18 cellular contexts compared by ENCODE assay signal in genomic region chr3:32316976-32317375, GRCh38.
DNase-seq lines count a peak whose midpoint lies in the region; ATAC-seq, FAIRE-seq and TF ChIP-seq lines count a peak whose summit lies in the region.
"Had no signal": no experiment of that assay in that cellular context is flagged by ENCODE, and none has a peak within 500 bp of the region (broad histone marks: within the 10 kb centered on the region; RNA-seq: fewer than 3 reads in every experiment).

No MANE protein-coding gene starts in this region.

- H3K4me1 Mint-ChIP-seq in progenitor cell of endocrine pancreas (ENCODE audit: low read depth), result peaks cover 58% of the 10 kb centered on the region

- no peaks in the 10 kb centered on the region for H3K9me2 ChIP-seq in Karpas-422 (replicated peaks; ENCODE audit: insufficient read depth, low read length)

- H3K4me3 ChIP-seq in Karpas-422 (ENCODE audit: low read length) (no peak overlapping the region), HepG2 (replicated peaks in 1 of 3; ENCODE audit: insufficient read depth in 1 of 3, low read depth in 2 of 3, low read length in 3 of 3) (no peak overlapping the region)
- H3K4me3 ChIP-seq: BLaER1 treated with 17β-estradiol and CSF1 and Interleukin-3, amounts not matched to agents 10 nM and 100 nM; K562 had no signal

- H3K27ac Mint-ChIP-seq in progenitor cell of endocrine pancreas, result peak overlapping the region; percentile 84
- H3K27ac Mint-ChIP-seq: B cell; CD8-positive, alpha-beta T cell; HFFc6 had no signal

- no peak overlapping the region for H3K4me2 ChIP-seq in Karpas-422 (ENCODE audit: low read depth, low read length, poor library complexity, severe bottlenecking)
- peak overlapping the region; percentile 42 for H3K4me2 ChIP-seq in HepG2 (ENCODE audit: low read depth, low read length)
- H3K4me2 ChIP-seq: BLaER1 treated with 17β-estradiol and CSF1 and Interleukin-3, amounts not matched to agents 10 nM and 100 nM had no signal

- DNase-seq in D721Med (ENCODE audit: insufficient read length, low spot score) (no peak), Karpas-422 (peak; percentile 29), HepG2 (ENCODE audit: low spot score) (peak; percentile 50), progenitor cell of endocrine pancreas (ENCODE audit: low spot score, unreplicated experiment) (no peak), HT-29 (ENCODE audit: low spot score) (no peak), LoVo (ENCODE audit: low spot score) (no peak)
- DNase-seq in effector CD4-positive, alpha-beta T cell, result no peak
- DNase-seq: CD8-positive, alpha-beta T cell; GOT3; H7; HFFc6; IMR-90 had no signal

- H3K9ac ChIP-seq in Karpas-422 (ENCODE audit: low read length) (no peak overlapping the region), HepG2 (ENCODE audit: insufficient read depth, low read depth, low read length) (no peak overlapping the region)
- H3K9ac ChIP-seq: BLaER1 treated with 17β-estradiol and CSF1 and Interleukin-3, amounts not matched to agents 10 nM and 100 nM had no signal

- TF ChIP-seq CTCF in D721Med (IDR thresholded peaks at IDR 0.05; ENCODE audit: insufficient read depth, missing control alignments) (no peak), HepG2 (CRISPR knock-in tag; IDR thresholded peaks at IDR 0.05) (no peak), progenitor cell of endocrine pancreas (IDR thresholded peaks at IDR 0.05; ENCODE audit: unreplicated experiment) (no peak)

- TF ChIP-seq POLR2A in HepG2 (IDR thresholded peaks at IDR 0.05; ENCODE audit: insufficient read depth in 1 of 2, low read depth in 2 of 2, low read length in 2 of 2), result no peak

- H3K36me3 ChIP-seq in Karpas-422 (ENCODE audit: insufficient read depth, low read length), result no peaks in the 10 kb centered on the region
- H3K36me3 ChIP-seq in HepG2 (replicated peaks in 1 of 2; ENCODE audit: control insufficient read depth in 1 of 2, insufficient read depth in 2 of 2, low read length in 2 of 2), result no peaks in the 10 kb centered on the region
- H3K36me3 ChIP-seq: BLaER1 treated with 17β-estradiol and CSF1 and Interleukin-3, amounts not matched to agents 10 nM and 100 nM had no signal

- FAIRE-seq in D721Med (lab: Jason Lieb, UNC) (peak; percentile 68), HepG2 (lab: Jason Lieb, UNC) (no peak)
- FAIRE-seq: G401.6, GM12891, K562 had no signal

- POLR2A ChIA-PET in HepG2 (lab: Yijun Ruan, JAX), result interaction anchor here (0.9 kb wide), 1 partner anchor 12 kb away, joined by 3 read pairs; no protein-coding TSS in a partner anchor

- H4K20me1 ChIP-seq in Karpas-422 (ENCODE audit: insufficient read depth, low read depth, low read length), result no peaks in the 10 kb centered on the region
- 0 out of 2 replicates have a peak, but pooled peaks cover 3% of the 10 kb centered on the region for H4K20me1 ChIP-seq in HepG2 (ENCODE audit: insufficient read depth, low read length)

- H3K27me3 ChIP-seq in Karpas-422 (ENCODE audit: low read length), result no peaks in the 10 kb centered on the region
- H3K27me3 ChIP-seq in HepG2 (ENCODE audit: control insufficient read depth in 1 of 2, insufficient read depth in 2 of 2, low read length in 2 of 2), result no peaks in the 10 kb centered on the region
- H3K27me3 ChIP-seq: BLaER1 treated with 17β-estradiol and CSF1 and Interleukin-3, amounts not matched to agents 10 nM and 100 nM had no signal

- no peaks in the 10 kb centered on the region for H3K4me1 ChIP-seq in Karpas-422 (ENCODE audit: low read length)
- H3K4me1 ChIP-seq in HepG2 (ENCODE audit: insufficient read depth, low read length), result peaks cover 51% of the 10 kb centered on the region

- no TSS peak for BruUV-seq in HepG2 (replicated peaks; lab: Mats Ljungman, UMichigan)

- TF ChIP-seq EP300 in HepG2 (IDR thresholded peaks at IDR 0.05; ENCODE audit: low read depth in 2 of 2, low read length in 2 of 2), result no peak
- no peak for TF ChIP-seq EP300 in HepG2 (CRISPR knock-in tag; IDR thresholded peaks at IDR 0.05; ENCODE audit: borderline replicate concordance)

- H3K27me3 Mint-ChIP-seq in progenitor cell of endocrine pancreas, result no peaks in the 10 kb centered on the region

- intact Hi-C loops in HepG2 (cut with micrococcal nuclease; ENCODE audit: unreplicated experiment), result no loop called here

- H3K27ac ChIP-seq in Karpas-422 (ENCODE audit: low read length), result no peak overlapping the region
- peak overlapping the region; percentile 35 for H3K27ac ChIP-seq in HepG2 (ENCODE audit: extremely low read length, insufficient read depth, low read length)
- H3K27ac ChIP-seq: BLaER1 treated with 17β-estradiol and CSF1 and Interleukin-3, amounts not matched to agents 10 nM and 100 nM had no signal

- no peak overlapping the region for H3K4me3 Mint-ChIP-seq in progenitor cell of endocrine pancreas (ENCODE audit: low read depth)
- H3K4me3 Mint-ChIP-seq: B cell; CD8-positive, alpha-beta T cell; HFFc6 had no signal

- no peak overlapping the region for H2AFZ ChIP-seq in Karpas-422 (ENCODE audit: low read length)
- H2AFZ ChIP-seq in HepG2 (ENCODE audit: low read length), result no peak overlapping the region

- H3K79me2 ChIP-seq in Karpas-422 (ENCODE audit: low read length) (no peaks in the 10 kb centered on the region), HepG2 (ENCODE audit: insufficient read depth, low read length) (peaks cover 3% of the 10 kb centered on the region)

- in situ Hi-C loops in HepG2 (cut with HindIII; ENCODE audit: extremely low pct_ligation_motif_present, low pct_unique_long_range_greater_than_20kb), result no loop called here

- H3K9me3 ChIP-seq in Karpas-422 (ENCODE audit: low read length) (no peaks in the 10 kb centered on the region), HepG2 (ENCODE audit: low read length) (no peaks in the 10 kb centered on the region)
- H3K9me3 ChIP-seq: BLaER1 treated with 17β-estradiol and CSF1 and Interleukin-3, amounts not matched to agents 10 nM and 100 nM had no signal

- peaks cover 4% of the 10 kb centered on the region for H3K9me3 Mint-ChIP-seq in progenitor cell of endocrine pancreas (ENCODE audit: low read depth)
- H3K9me3 Mint-ChIP-seq: CD8-positive, alpha-beta T cell; HFFc6 had no signal

- CTCF ChIA-PET in HepG2 (lab: Yijun Ruan, JAX; ENCODE audit: low intra/inter-chr PET ratio, low total read pairs), result no interaction called here

- peaks cover 10% of the 10 kb centered on the region for H3K36me3 Mint-ChIP-seq in progenitor cell of endocrine pancreas (ENCODE audit: insufficient read depth)
- H3K36me3 Mint-ChIP-seq: CD8-positive, alpha-beta T cell had no signal

- ATAC-seq in HepG2, result peak; percentile 84
- ATAC-seq: CD8-positive, alpha-beta T cell; HCT116; K562 had no signal

- 15% methylated on average over 2 of the region's 2 CpGs for WGBS in HepG2 (ENCODE audit: low lambda C conversion rate)

- no peak for TF ChIP-seq RAD21 in HepG2 (CRISPR knock-in tag; IDR thresholded peaks at IDR 0.05)

TF ChIP-seq in HepG2, 621 proteins besides CTCF, POLR2A, EP300 and RAD21:
- peak; percentile 59; the same call in 1 of the 2 replicates for TF ChIP-seq HMG20B (CRISPR knock-in tag; conservative IDR thresholded peaks at IDR 0.05)
- peak; percentile 70 for TF ChIP-seq GFI1 (CRISPR knock-in tag; IDR thresholded peaks at IDR 0.05; ENCODE audit: borderline replicate concordance)
- peak; percentile 17; the same call in 1 of the 2 replicates for TF ChIP-seq NR2F6 (IDR thresholded peaks at IDR 0.05)
- TF ChIP-seq NR2F6 (CRISPR knock-in tag; IDR thresholded peaks at IDR 0.05), result 0 out of 2 replicates have a peak, but pooled peaks have one; percentile 26
- TF ChIP-seq PITX1 (CRISPR knock-in tag; IDR thresholded peaks at IDR 0.05), result peak; percentile 84
- TF ChIP-seq ZNF232 (CRISPR knock-in tag; IDR thresholded peaks at IDR 0.05; ENCODE audit: borderline replicate concordance), result no peak
TF ChIP-seq in HepG2: peak in this region for 4.

Comparison
In these comparisons a context has a peak if more than half of its experiments do, and no peak if none do; other contexts are left out.
1. DNase-seq: peak in Karpas-422 (single experiment) and HepG2 (single experiment); none in D721Med (single experiment), progenitor cell of endocrine pancreas (single experiment), effector CD4-positive, alpha-beta T cell (single experiment), HT-29 (single experiment) and LoVo (single experiment).